In the genomic region with DNA sequence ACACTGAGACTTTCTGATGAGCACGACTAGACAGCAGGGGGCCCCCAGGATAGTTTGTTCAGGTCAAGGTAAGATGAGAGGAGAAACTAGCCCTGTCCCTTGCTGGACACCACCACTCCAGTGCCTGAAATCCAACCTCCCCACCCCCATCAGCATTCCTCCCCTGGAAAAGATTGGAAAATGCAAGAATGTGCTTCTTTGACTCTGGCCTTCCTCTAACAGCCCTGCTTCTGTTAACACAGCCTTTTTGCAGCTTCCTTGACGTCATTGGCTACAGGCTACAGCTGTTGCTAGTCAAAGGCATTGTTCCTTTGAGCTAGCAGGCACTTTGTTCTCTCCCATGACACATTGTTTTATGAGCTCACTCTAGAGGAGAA, we compare ENCODE assay signal across 1 cellular context.
TF ChIP-seq lines count a peak whose summit lies in the region.

No MANE protein-coding gene starts in this region.

TF ChIP-seq in A549, 52 proteins besides CTCF, POLR2A, EP300 and RAD21 (continued from another document):
- no peak for TF ChIP-seq FOSL2 (IDR thresholded peaks at IDR 0.05)
- TF ChIP-seq FOSL2 (CRISPR knock-in tag; IDR thresholded peaks at IDR 0.05), result no peak
- TF ChIP-seq HOXA7 (CRISPR knock-in tag; IDR thresholded peaks at IDR 0.05), result no peak
- TF ChIP-seq, protein P1, sequence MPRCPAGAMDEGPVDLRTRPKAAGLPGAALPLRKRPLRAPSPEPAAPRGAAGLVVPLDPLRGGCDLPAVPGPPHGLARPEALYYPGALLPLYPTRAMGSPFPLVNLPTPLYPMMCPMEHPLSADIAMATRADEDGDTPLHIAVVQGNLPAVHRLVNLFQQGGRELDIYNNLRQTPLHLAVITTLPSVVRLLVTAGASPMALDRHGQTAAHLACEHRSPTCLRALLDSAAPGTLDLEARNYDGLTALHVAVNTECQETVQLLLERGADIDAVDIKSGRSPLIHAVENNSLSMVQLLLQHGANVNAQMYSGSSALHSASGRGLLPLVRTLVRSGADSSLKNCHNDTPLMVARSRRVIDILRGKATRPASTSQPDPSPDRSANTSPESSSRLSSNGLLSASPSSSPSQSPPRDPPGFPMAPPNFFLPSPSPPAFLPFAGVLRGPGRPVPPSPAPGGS (IDR thresholded peaks at IDR 0.05), result no peak
- TF ChIP-seq, protein P2, sequence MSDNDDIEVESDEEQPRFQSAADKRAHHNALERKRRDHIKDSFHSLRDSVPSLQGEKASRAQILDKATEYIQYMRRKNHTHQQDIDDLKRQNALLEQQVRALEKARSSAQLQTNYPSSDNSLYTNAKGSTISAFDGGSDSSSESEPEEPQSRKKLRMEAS (IDR thresholded peaks at IDR 0.05), result no peak
- no peak for TF ChIP-seq KDM1A (IDR thresholded peaks at IDR 0.05; ENCODE audit: low read depth)
- no peak for TF ChIP-seq POLR2AphosphoS2 (conservative IDR thresholded peaks at IDR 0.05; ENCODE audit: low read length)
- TF ChIP-seq, protein P3, sequence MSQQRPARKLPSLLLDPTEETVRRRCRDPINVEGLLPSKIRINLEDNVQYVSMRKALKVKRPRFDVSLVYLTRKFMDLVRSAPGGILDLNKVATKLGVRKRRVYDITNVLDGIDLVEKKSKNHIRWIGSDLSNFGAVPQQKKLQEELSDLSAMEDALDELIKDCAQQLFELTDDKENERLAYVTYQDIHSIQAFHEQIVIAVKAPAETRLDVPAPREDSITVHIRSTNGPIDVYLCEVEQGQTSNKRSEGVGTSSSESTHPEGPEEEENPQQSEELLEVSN (IDR thresholded peaks at IDR 0.05; ENCODE audit: borderline replicate concordance, low read depth), result no peak
- no peak for TF ChIP-seq MAZ (IDR thresholded peaks at IDR 0.05; ENCODE audit: borderline replicate concordance, low read depth, low read length)
- no peak for TF ChIP-seq NR3C1 (IDR thresholded peaks at IDR 0.05)
